18 cellular contexts compared by ENCODE assay signal in genomic region chr1:115170396-115170795, GRCh38.
DNase-seq lines count a peak whose midpoint lies in the region; ATAC-seq and TF ChIP-seq lines count a peak whose summit lies in the region.
"Had no signal": no experiment of that assay in that cellular context is flagged by ENCODE, and none has a peak within 500 bp of the region (broad histone marks: within the 10 kb centered on the region; RNA-seq: fewer than 3 reads in every experiment).

No MANE protein-coding gene starts in this region.

- H3K4me1 Mint-ChIP-seq in mesothelial cell of epicardium = peaks cover 3% of the 10 kb centered on the region

- TF ChIP-seq EP300 in esophagus muscularis mucosa (IDR thresholded peaks at IDR 0.05) = no peak

- no peak for ATAC-seq in left cardiac atrium
- ATAC-seq in GM21576 (IDR thresholded peaks at IDR 0.05; ENCODE audit: unreplicated experiment) = no peak
- ATAC-seq: HCT116 had no signal

- TF ChIP-seq POLR2A in esophagus muscularis mucosa (IDR thresholded peaks at IDR 0.05; ENCODE audit: low read depth) = no peak

- TF ChIP-seq CTCF in left ventricle myocardium inferior (IDR thresholded peaks at IDR 0.05; ENCODE audit: borderline replicate concordance) (no peak), esophagus muscularis mucosa (IDR thresholded peaks at IDR 0.05) (no peak), osteoblast (IDR thresholded peaks at IDR 0.05; ENCODE audit: extremely low read depth, low read depth, low read length) (no peak), mesothelial cell of epicardium (IDR thresholded peaks at IDR 0.05; ENCODE audit: unreplicated experiment) (no peak)

- H3K4me3 ChIP-seq in left ventricle myocardium inferior = no peak overlapping the region
- no peak overlapping the region for H3K4me3 ChIP-seq in esophagus muscularis mucosa
- H3K4me3 ChIP-seq in osteoblast (ENCODE audit: insufficient read depth, low read length) = no peak overlapping the region
- H3K4me3 ChIP-seq: BLaER1 treated with 17β-estradiol and CSF1 and Interleukin-3, amounts not matched to agents 10 nM and 100 nM had no signal

- H3K36me3 ChIP-seq in left ventricle myocardium inferior (no peaks in the 10 kb centered on the region), esophagus muscularis mucosa (no peaks in the 10 kb centered on the region), osteoblast (ENCODE audit: insufficient read depth, low read length) (no peaks in the 10 kb centered on the region)
- H3K36me3 ChIP-seq: BLaER1 treated with 17β-estradiol and CSF1 and Interleukin-3, amounts not matched to agents 10 nM and 100 nM had no signal

- H3K27ac ChIP-seq in left ventricle myocardium inferior (replicated peaks) (peak overlapping the region; percentile 62), esophagus muscularis mucosa (replicated peaks in 1 of 4) (peak overlapping the region in 2 of 4 donors; percentile 40 to 54), osteoblast (ENCODE audit: low read depth, low read length) (peak overlapping the region; percentile 96)

- H3K4me3 Mint-ChIP-seq in mesothelial cell of epicardium = no peak overlapping the region

- 78% methylated on average over 1 of the region's 1 CpG for WGBS in esophagus muscularis mucosa

- H4K20me1 ChIP-seq in osteoblast (ENCODE audit: insufficient read depth, low read length) = no peaks in the 10 kb centered on the region
- H4K20me1 ChIP-seq: BLaER1 treated with 17β-estradiol and CSF1 and Interleukin-3, amounts not matched to agents 10 nM and 100 nM had no signal

- H3K9me3 ChIP-seq in left ventricle myocardium inferior (replicated peaks) (no peaks in the 10 kb centered on the region), esophagus muscularis mucosa (no peaks in the 10 kb centered on the region), osteoblast (ENCODE audit: low read depth, low read length) (peaks cover 7% of the 10 kb centered on the region)
- H3K9me3 ChIP-seq: BLaER1 treated with 17β-estradiol and CSF1 and Interleukin-3, amounts not matched to agents 10 nM and 100 nM had no signal

- H3K79me2 ChIP-seq in osteoblast (ENCODE audit: insufficient read depth, low read length) = no peaks in the 10 kb centered on the region

- H3K27ac Mint-ChIP-seq in mesothelial cell of epicardium = no peak overlapping the region

- H3K9me3 Mint-ChIP-seq in mesothelial cell of epicardium = peaks cover 17% of the 10 kb centered on the region

- DNase-seq in left ventricle myocardium inferior (no peak), left cardiac atrium (no peak), esophagus muscularis mucosa (ENCODE audit: extremely low spot score) (peak; percentile 12), osteoblast (ENCODE audit: insufficient read length, low spot score, missing footprints) (no peak), NCI-H446 treated with DMSO at 0.1 percent for 48 hours (lab: John Stamatoyannopoulos, UW) (no peak), mesothelial cell of epicardium (ENCODE audit: low spot score in 2 of 2, unreplicated experiment in 2 of 2) (no peak)
- DNase-seq in stimulated activated CD8-positive, alpha-beta memory T cell treated with anti-CD3 and anti-CD28 coated beads, Interleukin-4, amount 100 ng/mL, for 48 hours = no peak
- DNase-seq: GOT3, KBM-7, NCI-H1105 treated with DMSO at 0.1 percent for 48 hours, NCI-H187, NCI-H2107, NCI-H524, RPMI8226, SIG-M5 had no signal

- H3K27me3 ChIP-seq in left ventricle myocardium inferior (ENCODE audit: low read depth) = no peaks in the 10 kb centered on the region
- no peaks in the 10 kb centered on the region for H3K27me3 ChIP-seq in esophagus muscularis mucosa
- H3K27me3 ChIP-seq in osteoblast (ENCODE audit: insufficient read depth, low read length) = no peaks in the 10 kb centered on the region
- H3K27me3 ChIP-seq: BLaER1 treated with 17β-estradiol and CSF1 and Interleukin-3, amounts not matched to agents 10 nM and 100 nM had no signal

- no peak overlapping the region for H2AFZ ChIP-seq in osteoblast (ENCODE audit: low read length)

- no peaks in the 10 kb centered on the region for H3K27me3 Mint-ChIP-seq in mesothelial cell of epicardium (ENCODE audit: low read depth)

- intact Hi-C loops in left ventricle myocardium inferior (cut with micrococcal nuclease) = no loop called here
- intact Hi-C loops in left cardiac atrium (cut with DNase I) = loop anchor here in 1 of 2 donors (10.0 kb wide), 1 partner anchor 284 kb away; no protein-coding TSS in a partner anchor
- intact Hi-C loops in esophagus muscularis mucosa (cut with DNase I) = no loop called here

- no peak overlapping the region for H3K4me2 ChIP-seq in osteoblast (ENCODE audit: insufficient read depth, low read length)

- no peaks in the 10 kb centered on the region for H3K36me3 Mint-ChIP-seq in mesothelial cell of epicardium

- H3K4me1 ChIP-seq in left ventricle myocardium inferior = no peaks in the 10 kb centered on the region
- peaks cover 0 to 5% (median 0%) of the 10 kb centered on the region in 4 donors for H3K4me1 ChIP-seq in esophagus muscularis mucosa
- H3K4me1 ChIP-seq in osteoblast (ENCODE audit: insufficient read depth, low read length) = peaks cover 52% of the 10 kb centered on the region
